Comparison of ENCODE assay signal across 26 cellular contexts in the genomic region with DNA sequence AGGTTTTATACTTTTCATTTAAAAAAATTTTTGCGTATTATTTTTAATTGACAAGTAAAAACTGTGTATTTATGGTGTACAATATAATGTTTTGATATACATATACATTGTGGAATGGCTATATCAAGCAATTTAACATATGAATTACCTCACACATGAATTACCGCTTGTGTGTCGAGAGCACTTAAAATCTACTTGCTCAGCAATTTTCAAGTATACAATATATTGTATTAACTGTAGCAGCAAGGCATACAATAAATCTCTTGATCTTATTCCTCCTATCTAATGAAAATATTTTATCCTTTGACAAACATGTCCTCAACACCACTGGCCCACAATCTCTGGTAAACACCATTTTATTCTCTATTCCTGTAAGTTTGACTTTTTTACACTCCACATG.
"Had no signal": no experiment of that assay in that cellular context is flagged by ENCODE, and none has a peak within 500 bp of the region (broad histone marks: within the 10 kb centered on the region; RNA-seq: fewer than 3 reads in every experiment).

No MANE protein-coding gene starts in this region.

- H3K36me3 ChIP-seq: colonic mucosa, esophagus squamous epithelium, gastrocnemius medialis, heart right ventricle, left lung, lower lobe of right lung had no signal

- H3K4me1 ChIP-seq: colonic mucosa, esophagus squamous epithelium, gastrocnemius medialis, heart right ventricle, left lung, lower lobe of right lung had no signal

- DNase-seq: colonic mucosa; dermis blood vessel endothelial cell; dorsolateral prefrontal cortex; effector CD4-positive, alpha-beta T cell; effector memory CD4-positive, alpha-beta T cell; erythroblast; esophagus squamous epithelium; foreskin fibroblast; foreskin melanocyte; gastrocnemius medialis; glutamatergic neuron; head of caudate nucleus; heart right ventricle; hippocampal formation; left cardiac atrium; left lung; left ventricle myocardium superior; lower lobe of right lung; mesenchymal stem cell; mucosa of descending colon; naive B cell had no signal

- H3K4me3 ChIP-seq: colonic mucosa, dorsolateral prefrontal cortex, esophagus squamous epithelium, gastrocnemius medialis, heart right ventricle, left lung, lower lobe of right lung, mucosa of descending colon had no signal

- ATAC-seq: esophagus mucosa, gastrocnemius medialis, heart right ventricle, left cardiac atrium, left lung, left ventricle myocardium superior, lower lobe of right lung, mucosa of descending colon had no signal

- H3K27me3 ChIP-seq: colonic mucosa, dorsolateral prefrontal cortex, esophagus squamous epithelium, gastrocnemius medialis, heart right ventricle, left lung had no signal

- FAIRE-seq: endothelial cell of umbilical vein, islet of Langerhans, keratinocyte had no signal

- H3K27ac ChIP-seq: colonic mucosa, dorsolateral prefrontal cortex, epithelial cell of prostate, esophagus squamous epithelium, gastrocnemius medialis, heart right ventricle, left lung, lower lobe of right lung had no signal

- H3K9me3 ChIP-seq: colonic mucosa, esophagus squamous epithelium, gastrocnemius medialis, heart right ventricle, left lung, lower lobe of right lung, mucosa of descending colon had no signal
